7 cellular contexts compared by ENCODE assay signal in genomic region chr2:58047373-58047674, GRCh38. TPM values are rescaled to one million over a fixed set of nuclear protein-coding genes. Genes with fewer than 3 reads are reported as not detected.
DNase-seq lines count a peak whose midpoint lies in the region; ATAC-seq, FAIRE-seq and TF ChIP-seq lines count a peak whose summit lies in the region.

No MANE protein-coding gene starts in this region.

- H3K27ac Mint-ChIP-seq in HFFc6 = peak overlapping the region; percentile 93
- peak overlapping the region; percentile 89 to 97 (median 95) for H3K27ac Mint-ChIP-seq in naive thymus-derived CD8-positive, alpha-beta T cell

- TF ChIP-seq CTCF in HFFc6 (IDR thresholded peaks at IDR 0.05) = no peak
- no peak for TF ChIP-seq CTCF in coronary artery (IDR thresholded peaks at IDR 0.05)

- H3K36me3 Mint-ChIP-seq in HFFc6 (ENCODE audit: low read depth) = peaks cover 9% of the 10 kb centered on the region; the same call in 1 of the 2 replicates
- peaks cover 0 to 10% (median 0%) of the 10 kb centered on the region in 3 donors for H3K36me3 Mint-ChIP-seq in naive thymus-derived CD8-positive, alpha-beta T cell

- peak; percentile 47 for ATAC-seq in GM18868 (IDR thresholded peaks at IDR 0.05; ENCODE audit: unreplicated experiment)
- peak in 1 of 2 donors; percentile 32 for ATAC-seq in naive thymus-derived CD8-positive, alpha-beta T cell

- H3K27me3 Mint-ChIP-seq in HFFc6 (ENCODE audit: insufficient read depth) = no peaks in the 10 kb centered on the region
- no peaks in the 10 kb centered on the region for H3K27me3 Mint-ChIP-seq in naive thymus-derived CD8-positive, alpha-beta T cell

- peak overlapping the region; percentile 82 to 96 for H3K27ac ChIP-seq in coronary artery

- peaks cover 49% of the 10 kb centered on the region for H3K4me1 Mint-ChIP-seq in HFFc6 (ENCODE audit: low read depth)
- peaks cover 14 to 55% (median 48%) of the 10 kb centered on the region in 4 donors for H3K4me1 Mint-ChIP-seq in naive thymus-derived CD8-positive, alpha-beta T cell

- no peaks in the 10 kb centered on the region for H3K9me3 Mint-ChIP-seq in HFFc6
- H3K9me3 Mint-ChIP-seq in naive thymus-derived CD8-positive, alpha-beta T cell = no peaks in the 10 kb centered on the region

- POLR2A ChIA-PET in naive thymus-derived CD8-positive, alpha-beta T cell (lab: Charles Lee) = no interaction called here

- FAIRE-seq in frontal cortex (lab: Jason Lieb, UNC) = no peak

- peak overlapping the region; percentile 92 for H3K4me3 Mint-ChIP-seq in HFFc6
- H3K4me3 Mint-ChIP-seq in naive thymus-derived CD8-positive, alpha-beta T cell = peak overlapping the region; percentile 87 to 94 (median 90)

- H3K4me3 ChIP-seq in coronary artery = peak overlapping the region; percentile 80

- DNase-seq in HFFc6 (no peak), NCI-H1694 (lab: John Stamatoyannopoulos, UW) (peak; percentile 46), coronary artery (ENCODE audit: low spot score) (no peak), NCI-H128 (lab: John Stamatoyannopoulos, UW; ENCODE audit: unreplicated experiment) (no peak), frontal cortex (ENCODE audit: low spot score in 2 of 2) (no peak)
- DNase-seq in naive thymus-derived CD8-positive, alpha-beta T cell = no peak

RNA-seq across cellular contexts. Expression of gene VRK2, which starts 0.7 kb away (rescaled TPM):
- total RNA-seq in HFFc6 (2021; fragmentation: NEBNext Ultra II Directional; extraction: Animal tissue kit (Norgen Biotek cat#: 25700)) = 10 to 100 TPM; 17.6 to 27.1 (median 23.0) TPM
- 10 to 100 TPM; 15.6 to 15.7 TPM for total RNA-seq in naive thymus-derived CD8-positive, alpha-beta T cell
- polyA plus RNA-seq in naive thymus-derived CD8-positive, alpha-beta T cell = 10 to 100 TPM; 10.7 to 16.8 (median 13.0) TPM
- total RNA-seq in frontal cortex = 6.1 TPM
